Comparison of ENCODE assay signal across 8 cellular contexts in the genomic region with DNA sequence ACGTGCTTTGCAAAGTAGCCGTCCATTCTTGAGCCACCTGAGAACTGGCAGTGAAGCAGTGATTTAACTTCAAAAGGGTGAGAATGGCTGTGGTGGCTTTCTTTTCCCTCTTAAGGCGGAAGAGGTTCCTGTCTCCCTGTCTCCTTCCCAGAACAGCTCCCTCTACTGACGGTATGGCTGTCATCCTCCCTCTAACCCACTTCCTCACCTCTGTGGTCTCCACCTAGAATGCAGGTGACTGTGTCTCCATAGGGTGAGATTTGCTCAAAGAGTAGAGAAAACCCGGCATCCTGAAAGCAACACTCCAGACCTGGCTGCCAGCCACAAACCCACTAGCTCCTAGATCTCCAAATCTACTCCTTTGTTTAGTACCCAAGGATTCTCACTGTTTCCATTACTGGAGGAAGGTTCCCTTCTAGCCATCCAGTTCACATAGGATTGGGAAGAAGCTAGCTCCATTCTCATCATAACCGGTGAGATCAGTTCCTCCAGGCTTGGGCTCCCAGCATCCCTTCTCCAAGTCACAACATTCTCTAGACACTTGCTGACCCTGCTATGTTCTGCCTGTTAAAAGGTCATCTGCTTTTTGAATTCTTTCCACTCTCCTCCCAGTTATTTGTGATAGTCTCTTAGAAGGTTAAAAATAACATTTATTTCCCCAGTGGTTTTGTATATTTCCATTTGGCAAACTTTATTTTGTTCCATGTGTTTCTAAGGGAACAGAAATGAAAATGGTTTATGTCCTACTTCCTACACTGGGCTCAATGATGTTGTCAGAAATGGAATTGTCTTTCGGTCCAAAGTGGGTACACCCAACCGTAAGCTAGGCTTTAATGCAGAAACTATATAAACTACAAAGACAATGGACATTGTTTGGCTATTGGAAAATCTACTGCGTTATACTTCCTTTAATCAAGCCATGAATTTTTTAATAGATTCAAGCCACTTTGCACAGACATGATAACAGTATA.
A peak's percentile ranks its signal among the peaks of the same experiment; 100 is the strongest.
DNase-seq lines count a peak whose midpoint lies in the region; ATAC-seq and TF ChIP-seq lines count a peak whose summit lies in the region.

No MANE protein-coding gene starts in this region.

- TF ChIP-seq CTCF in chondrocyte (IDR thresholded peaks at IDR 0.05), result peak; percentile 66
- TF ChIP-seq CTCF in neural progenitor cell (IDR thresholded peaks at IDR 0.05), result peak; percentile 67

- H3K27me3 ChIP-seq in neural progenitor cell, result peaks cover 7% of the 10 kb centered on the region

- no peaks in the 10 kb centered on the region for H3K36me3 ChIP-seq in neural progenitor cell

- ATAC-seq in GM18511 (IDR thresholded peaks at IDR 0.05; ENCODE audit: unreplicated experiment), result no peak
- ATAC-seq in HG02852 (IDR thresholded peaks at IDR 0.05; ENCODE audit: unreplicated experiment), result no peak
- ATAC-seq in sciatic nerve, result no peak

- H3K4me3 ChIP-seq in neural progenitor cell, result no peak overlapping the region

- H3K27ac ChIP-seq in neural progenitor cell, result no peak overlapping the region

- H3K4me3 Mint-ChIP-seq in chondrocyte (ENCODE audit: unreplicated experiment) (no peak overlapping the region), neural progenitor cell (no peak overlapping the region)

- no peaks in the 10 kb centered on the region for H4K20me1 ChIP-seq in neural progenitor cell (ENCODE audit: low read depth)

- H3K36me3 Mint-ChIP-seq in chondrocyte (ENCODE audit: low read depth) (no peaks in the 10 kb centered on the region), neural progenitor cell (no peaks in the 10 kb centered on the region)

- peak overlapping the region; percentile 15 for H2AFZ ChIP-seq in neural progenitor cell (replicated peaks)

- H3K4me2 ChIP-seq in neural progenitor cell, result no peak overlapping the region

- no peaks in the 10 kb centered on the region for H3K9me3 ChIP-seq in neural progenitor cell (ENCODE audit: low read depth)

- no peaks in the 10 kb centered on the region for H3K79me2 ChIP-seq in neural progenitor cell (ENCODE audit: low read depth)

- intact Hi-C loops in sciatic nerve (cut with DNase I), result no loop called here

- H3K9ac ChIP-seq in neural progenitor cell, result no peak overlapping the region

- H3K4me1 ChIP-seq in neural progenitor cell, result peaks cover 15% of the 10 kb centered on the region

- H3K27ac Mint-ChIP-seq in chondrocyte (ENCODE audit: unreplicated experiment) (peak overlapping the region; percentile 78), neural progenitor cell (peak overlapping the region; percentile 78)

- no peaks in the 10 kb centered on the region for H3K9me3 Mint-ChIP-seq in chondrocyte (ENCODE audit: low read depth)
- no peaks in the 10 kb centered on the region for H3K9me3 Mint-ChIP-seq in neural progenitor cell

- H3K27me3 Mint-ChIP-seq in chondrocyte (ENCODE audit: low read depth) (no peaks in the 10 kb centered on the region), neural progenitor cell (ENCODE audit: insufficient read depth, low read depth) (peaks cover 2% of the 10 kb centered on the region)

- H3F3A ChIP-seq in neural progenitor cell (ENCODE audit: low read depth), result peaks cover 14% of the 10 kb centered on the region

- DNase-seq in ELR (ENCODE audit: low read depth), result peak; percentile 52
- DNase-seq in LoVo (ENCODE audit: low spot score), result peak; percentile 33
- DNase-seq in chondrocyte (ENCODE audit: low spot score), result no peak
- DNase-seq in neural progenitor cell (ENCODE audit: low spot score), result peak; percentile 63
- DNase-seq in sciatic nerve (ENCODE audit: low spot score), result no peak
- DNase-seq in GF-D8 (lab: John Stamatoyannopoulos, UW), result no peak

- H3K4me1 Mint-ChIP-seq in chondrocyte (ENCODE audit: low read depth) (peaks cover 62% of the 10 kb centered on the region), neural progenitor cell (peaks cover 20% of the 10 kb centered on the region)

Comparison
In these comparisons a context has a peak if more than half of its experiments do, and no peak if none do; other contexts are left out.
1. DNase-seq: peak in ELR (single experiment), LoVo (single experiment) and neural progenitor cell (single experiment); none in chondrocyte (single experiment), sciatic nerve (single experiment) and GF-D8 (single experiment).